7 cellular contexts compared by ENCODE assay signal in genomic region chr7:17041324-17041723, GRCh38.
DNase-seq lines count a peak whose midpoint lies in the region; ATAC-seq and TF ChIP-seq lines count a peak whose summit lies in the region.

No MANE protein-coding gene starts in this region.

- POLR2A ChIA-PET in OCI-LY7 (lab: Charles Lee): no interaction called here

- no peak overlapping the region for H3K4me3 ChIP-seq in OCI-LY7 (ENCODE audit: low read depth, low read length, poor library complexity, severe bottlenecking)
- H3K4me3 ChIP-seq in retinal pigment epithelial cell (ENCODE audit: low read length): no peak overlapping the region

- H3K4me1 ChIP-seq in OCI-LY7 (ENCODE audit: insufficient read depth, low read length, poor library complexity, severe bottlenecking): no peaks in the 10 kb centered on the region

- peak; percentile 99 for DNase-seq in H4 (ENCODE audit: low spot score)
- no peak for DNase-seq in OCI-LY7 (ENCODE audit: low spot score)
- DNase-seq in fibroblast of peridontal ligament (ENCODE audit: extremely low read depth): peak; percentile 98
- peak; percentile 58 for DNase-seq in retinal pigment epithelial cell (ENCODE audit: low read depth)
- DNase-seq in NCI-H526 treated with DMSO at 0.1 percent for 48 hours (lab: John Stamatoyannopoulos, UW): no peak
- no peak for DNase-seq in activated CD4-positive, alpha-beta T cell treated with anti-CD3 and anti-CD28 coated beads for 4 hours
- no peak for DNase-seq in left lobe of liver (ENCODE audit: low spot score)

- TF ChIP-seq CTCF in OCI-LY7 (conservative IDR thresholded peaks at IDR 0.05; ENCODE audit: low read length) (no peak), retinal pigment epithelial cell (conservative IDR thresholded peaks at IDR 0.05; ENCODE audit: low read depth, low read length) (no peak)

- H4K20me1 ChIP-seq in OCI-LY7 (ENCODE audit: insufficient read depth, low read length): no peaks in the 10 kb centered on the region

- ATAC-seq in left lobe of liver: no peak

- H3K4me2 ChIP-seq in OCI-LY7 (ENCODE audit: low read length): no peak overlapping the region

- H3K36me3 ChIP-seq in OCI-LY7 (ENCODE audit: insufficient read depth, low read length): no peaks in the 10 kb centered on the region

- intact Hi-C loops in OCI-LY7 (cut with micrococcal nuclease; ENCODE audit: unreplicated experiment): no loop called here

- no peaks in the 10 kb centered on the region for H3K9me2 ChIP-seq in OCI-LY7 (ENCODE audit: insufficient read depth, low read length)

- no peak overlapping the region for H3K27ac ChIP-seq in OCI-LY7 (ENCODE audit: low read depth, low read length, poor library complexity, severe bottlenecking)

- no peaks in the 10 kb centered on the region for H3K9me3 ChIP-seq in OCI-LY7 (ENCODE audit: low read length)

- BruUV-seq in OCI-LY7 (replicated peaks; lab: Mats Ljungman, UMichigan): no TSS peak

- 0 out of 2 replicates have a peak overlapping the region, but pooled peaks have one; percentile 25 for H2AFZ ChIP-seq in OCI-LY7 (ENCODE audit: low read length)

- no peaks in the 10 kb centered on the region for H3K79me2 ChIP-seq in OCI-LY7 (ENCODE audit: insufficient read depth, low read depth, low read length)

- CTCF ChIA-PET in OCI-LY7 (lab: Charles Lee; ENCODE audit: unreplicated experiment): no interaction called here

Comparison
In these comparisons a context has a peak if more than half of its experiments do, and no peak if none do; other contexts are left out.
1. DNase-seq: peak in H4 (single experiment), fibroblast of peridontal ligament (single experiment) and retinal pigment epithelial cell (single experiment); none in OCI-LY7 (single experiment), NCI-H526 treated with DMSO at 0.1 percent for 48 hours (single experiment), activated CD4-positive, alpha-beta T cell treated with anti-CD3 and anti-CD28 coated beads for 4 hours (0 of 2) and left lobe of liver (single experiment).